In the genomic region with DNA sequence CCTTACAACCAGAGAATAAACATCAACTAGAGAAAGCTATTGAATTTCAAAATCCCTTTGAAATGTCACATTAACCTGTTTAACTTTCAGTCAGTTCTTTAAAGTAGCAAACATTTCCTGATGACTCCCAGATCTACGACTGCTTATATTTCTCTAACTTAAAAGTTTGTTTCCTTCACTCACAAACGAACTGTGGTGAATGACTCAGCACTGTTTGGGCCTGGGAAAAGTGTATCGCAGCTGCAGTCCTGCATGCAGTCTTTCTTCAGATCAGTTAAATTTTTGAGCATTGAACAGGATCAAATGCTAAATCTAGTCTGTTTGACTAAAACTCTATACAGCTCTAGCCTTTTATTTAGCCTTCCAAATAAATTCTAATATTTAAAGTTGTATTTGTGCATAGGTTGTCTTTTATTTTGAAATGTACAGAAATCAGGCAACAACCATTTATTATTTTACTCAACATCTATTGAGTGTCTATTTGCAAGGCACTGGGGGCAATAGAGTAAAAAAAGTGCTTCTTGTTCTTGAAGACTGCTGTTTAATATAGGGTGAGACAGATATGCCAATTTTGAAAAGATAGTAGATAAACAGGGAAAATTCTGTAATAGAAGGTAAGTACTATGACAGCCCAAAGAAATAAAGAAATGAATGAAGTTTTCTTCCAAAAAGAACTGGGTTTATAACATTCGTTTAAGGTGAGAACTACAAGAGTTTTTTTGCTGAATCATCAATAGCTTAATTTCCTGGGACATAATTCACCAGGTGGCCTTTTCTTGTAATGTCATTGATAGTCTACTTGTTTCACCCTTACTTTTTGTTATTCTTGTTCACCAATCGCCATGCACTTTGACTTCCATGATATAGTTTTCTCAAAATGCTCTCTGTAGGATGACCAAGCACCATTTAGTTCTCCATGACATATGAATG, we compare ENCODE assay signal across 1 cellular context.
TF ChIP-seq lines count a peak whose summit lies in the region.

No MANE protein-coding gene starts in this region.

TF ChIP-seq in A549, 52 proteins besides CTCF, POLR2A, EP300 and RAD21 (continued from another document):
- TF ChIP-seq, protein P1, sequence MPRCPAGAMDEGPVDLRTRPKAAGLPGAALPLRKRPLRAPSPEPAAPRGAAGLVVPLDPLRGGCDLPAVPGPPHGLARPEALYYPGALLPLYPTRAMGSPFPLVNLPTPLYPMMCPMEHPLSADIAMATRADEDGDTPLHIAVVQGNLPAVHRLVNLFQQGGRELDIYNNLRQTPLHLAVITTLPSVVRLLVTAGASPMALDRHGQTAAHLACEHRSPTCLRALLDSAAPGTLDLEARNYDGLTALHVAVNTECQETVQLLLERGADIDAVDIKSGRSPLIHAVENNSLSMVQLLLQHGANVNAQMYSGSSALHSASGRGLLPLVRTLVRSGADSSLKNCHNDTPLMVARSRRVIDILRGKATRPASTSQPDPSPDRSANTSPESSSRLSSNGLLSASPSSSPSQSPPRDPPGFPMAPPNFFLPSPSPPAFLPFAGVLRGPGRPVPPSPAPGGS (IDR thresholded peaks at IDR 0.05) = no peak
- TF ChIP-seq, protein P2, sequence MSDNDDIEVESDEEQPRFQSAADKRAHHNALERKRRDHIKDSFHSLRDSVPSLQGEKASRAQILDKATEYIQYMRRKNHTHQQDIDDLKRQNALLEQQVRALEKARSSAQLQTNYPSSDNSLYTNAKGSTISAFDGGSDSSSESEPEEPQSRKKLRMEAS (IDR thresholded peaks at IDR 0.05) = peak; percentile 48; the same call in 1 of the 2 replicates
- TF ChIP-seq EHMT2 (IDR thresholded peaks at IDR 0.05; ENCODE audit: low read depth) (no peak), FOSL2 (IDR thresholded peaks at IDR 0.05) (0 out of 2 replicates have a peak, but pooled peaks have one; percentile 22), FOSL2 (CRISPR knock-in tag; IDR thresholded peaks at IDR 0.05) (peak; percentile 71), ZFP36 (IDR thresholded peaks at IDR 0.05; ENCODE audit: borderline replicate concordance, partially characterized antibody) (no peak), FOXS1 (CRISPR knock-in tag; IDR thresholded peaks at IDR 0.05) (no peak), CEBPB (IDR thresholded peaks at IDR 0.05) (no peak), CBX2 (IDR thresholded peaks at IDR 0.05; ENCODE audit: borderline replicate concordance, low read depth) (no peak), ZSCAN20 (CRISPR knock-in tag; IDR thresholded peaks at IDR 0.05) (no peak), HEYL (CRISPR knock-in tag; IDR thresholded peaks at IDR 0.05) (no peak), MAFK (IDR thresholded peaks at IDR 0.05; ENCODE audit: partially characterized antibody) (peak; percentile 98), MYC (IDR thresholded peaks at IDR 0.05; ENCODE audit: borderline replicate concordance, low read length) (no peak), ZNF302 (CRISPR knock-in tag; IDR thresholded peaks at IDR 0.05) (no peak), POLR2AphosphoS2 (conservative IDR thresholded peaks at IDR 0.05; ENCODE audit: low read length) (no peak), CHD2 (IDR thresholded peaks at IDR 0.05; ENCODE audit: low read length, partially characterized antibody) (no peak), JUN (IDR thresholded peaks at IDR 0.05) (peak in 1 of 2 experiments; percentile 45; a peak in 1 of 5 replicates), TFCP2L1 (CRISPR knock-in tag; IDR thresholded peaks at IDR 0.05) (no peak), KDM1A (IDR thresholded peaks at IDR 0.05; ENCODE audit: low read depth) (no peak), CBX8 (IDR thresholded peaks at IDR 0.05) (no peak), KDM5A (IDR thresholded peaks at IDR 0.05) (no peak), NFE2L2 (conservative IDR thresholded peaks at IDR 0.05; ENCODE audit: low read length) (peak; percentile 88), FOSB (CRISPR knock-in tag; IDR thresholded peaks at IDR 0.05) (no peak), GATA3 (IDR thresholded peaks at IDR 0.05; ENCODE audit: borderline replicate concordance) (no peak), EHF (CRISPR knock-in tag; IDR thresholded peaks at IDR 0.05) (no peak), RCOR1 (IDR thresholded peaks at IDR 0.05; ENCODE audit: low read depth, low read length) (no peak), HOXB13 (CRISPR knock-in tag; IDR thresholded peaks at IDR 0.05; ENCODE audit: low read depth) (no peak), ESRRA (IDR thresholded peaks at IDR 0.05; ENCODE audit: borderline replicate concordance, low read length) (no peak), RFX5 (IDR thresholded peaks at IDR 0.05) (no peak), NR3C1 (IDR thresholded peaks at IDR 0.05) (no peak), SREBF2 (IDR thresholded peaks at IDR 0.05) (no peak), HDAC2 (IDR thresholded peaks at IDR 0.05) (no peak), BHLHE40 (IDR thresholded peaks at IDR 0.05; ENCODE audit: low read depth, low read length) (no peak), JUNB (IDR thresholded peaks at IDR 0.05) (peak; percentile 36; the same call in 1 of the 2 replicates), RARB (CRISPR knock-in tag; IDR thresholded peaks at IDR 0.05) (no peak), NPAS2 (CRISPR knock-in tag; IDR thresholded peaks at IDR 0.05; ENCODE audit: borderline replicate concordance) (no peak), HOXB5 (CRISPR knock-in tag; IDR thresholded peaks at IDR 0.05) (no peak), RNF2 (IDR thresholded peaks at IDR 0.05; ENCODE audit: borderline replicate concordance, low read depth) (no peak)
- TF ChIP-seq, protein P3, sequence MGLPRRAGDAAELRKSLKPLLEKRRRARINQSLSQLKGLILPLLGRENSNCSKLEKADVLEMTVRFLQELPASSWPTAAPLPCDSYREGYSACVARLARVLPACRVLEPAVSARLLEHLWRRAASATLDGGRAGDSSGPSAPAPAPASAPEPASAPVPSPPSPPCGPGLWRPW (IDR thresholded peaks at IDR 0.05) = no peak
- TF ChIP-seq, protein P4, sequence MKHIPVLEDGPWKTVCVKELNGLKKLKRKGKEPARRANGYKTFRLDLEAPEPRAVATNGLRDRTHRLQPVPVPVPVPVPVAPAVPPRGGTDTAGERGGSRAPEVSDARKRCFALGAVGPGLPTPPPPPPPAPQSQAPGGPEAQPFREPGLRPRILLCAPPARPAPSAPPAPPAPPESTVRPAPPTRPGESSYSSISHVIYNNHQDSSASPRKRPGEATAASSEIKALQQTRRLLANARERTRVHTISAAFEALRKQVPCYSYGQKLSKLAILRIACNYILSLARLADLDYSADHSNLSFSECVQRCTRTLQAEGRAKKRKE (CRISPR knock-in tag; IDR thresholded peaks at IDR 0.05; ENCODE audit: low read depth) = no peak
- TF ChIP-seq, protein P5, sequence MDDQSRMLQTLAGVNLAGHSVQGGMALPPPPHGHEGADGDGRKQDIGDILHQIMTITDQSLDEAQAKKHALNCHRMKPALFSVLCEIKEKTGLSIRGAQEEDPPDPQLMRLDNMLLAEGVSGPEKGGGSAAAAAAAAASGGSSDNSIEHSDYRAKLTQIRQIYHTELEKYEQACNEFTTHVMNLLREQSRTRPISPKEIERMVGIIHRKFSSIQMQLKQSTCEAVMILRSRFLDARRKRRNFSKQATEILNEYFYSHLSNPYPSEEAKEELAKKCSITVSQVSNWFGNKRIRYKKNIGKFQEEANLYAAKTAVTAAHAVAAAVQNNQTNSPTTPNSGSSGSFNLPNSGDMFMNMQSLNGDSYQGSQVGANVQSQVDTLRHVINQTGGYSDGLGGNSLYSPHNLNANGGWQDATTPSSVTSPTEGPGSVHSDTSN (IDR thresholded peaks at IDR 0.05) = no peak
- TF ChIP-seq, protein P6, sequence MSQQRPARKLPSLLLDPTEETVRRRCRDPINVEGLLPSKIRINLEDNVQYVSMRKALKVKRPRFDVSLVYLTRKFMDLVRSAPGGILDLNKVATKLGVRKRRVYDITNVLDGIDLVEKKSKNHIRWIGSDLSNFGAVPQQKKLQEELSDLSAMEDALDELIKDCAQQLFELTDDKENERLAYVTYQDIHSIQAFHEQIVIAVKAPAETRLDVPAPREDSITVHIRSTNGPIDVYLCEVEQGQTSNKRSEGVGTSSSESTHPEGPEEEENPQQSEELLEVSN (IDR thresholded peaks at IDR 0.05; ENCODE audit: borderline replicate concordance, low read depth) = no peak
- TF ChIP-seq, protein P7, sequence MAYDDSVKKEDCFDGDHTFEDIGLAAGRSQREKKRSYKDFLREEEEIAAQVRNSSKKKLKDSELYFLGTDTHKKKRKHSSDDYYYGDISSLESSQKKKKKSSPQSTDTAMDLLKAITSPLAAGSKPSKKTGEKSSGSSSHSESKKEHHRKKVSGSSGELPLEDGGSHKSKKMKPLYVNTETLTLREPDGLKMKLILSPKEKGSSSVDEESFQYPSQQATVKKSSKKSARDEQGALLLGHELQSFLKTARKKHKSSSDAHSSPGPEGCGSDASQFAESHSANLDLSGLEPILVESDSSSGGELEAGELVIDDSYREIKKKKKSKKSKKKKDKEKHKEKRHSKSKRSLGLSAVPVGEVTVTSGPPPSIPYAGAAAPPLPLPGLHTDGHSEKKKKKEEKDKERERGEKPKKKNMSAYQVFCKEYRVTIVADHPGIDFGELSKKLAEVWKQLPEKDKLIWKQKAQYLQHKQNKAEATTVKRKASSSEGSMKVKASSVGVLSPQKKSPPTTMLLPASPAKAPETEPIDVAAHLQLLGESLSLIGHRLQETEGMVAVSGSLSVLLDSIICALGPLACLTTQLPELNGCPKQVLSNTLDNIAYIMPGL (CRISPR knock-in tag; IDR thresholded peaks at IDR 0.05; ENCODE audit: borderline replicate concordance) = no peak
- TF ChIP-seq, protein P8, sequence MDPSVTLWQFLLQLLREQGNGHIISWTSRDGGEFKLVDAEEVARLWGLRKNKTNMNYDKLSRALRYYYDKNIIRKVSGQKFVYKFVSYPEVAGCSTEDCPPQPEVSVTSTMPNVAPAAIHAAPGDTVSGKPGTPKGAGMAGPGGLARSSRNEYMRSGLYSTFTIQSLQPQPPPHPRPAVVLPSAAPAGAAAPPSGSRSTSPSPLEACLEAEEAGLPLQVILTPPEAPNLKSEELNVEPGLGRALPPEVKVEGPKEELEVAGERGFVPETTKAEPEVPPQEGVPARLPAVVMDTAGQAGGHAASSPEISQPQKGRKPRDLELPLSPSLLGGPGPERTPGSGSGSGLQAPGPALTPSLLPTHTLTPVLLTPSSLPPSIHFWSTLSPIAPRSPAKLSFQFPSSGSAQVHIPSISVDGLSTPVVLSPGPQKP (IDR thresholded peaks at IDR 0.05; ENCODE audit: low read depth, low read length) = no peak
